Comparison of ENCODE assay signal across 1 cellular context in genomic region chr2:218264773-218265601, GRCh38.
TF ChIP-seq lines count a peak whose summit lies in the region.

No MANE protein-coding gene starts in this region.

TF ChIP-seq in IMR-90, 13 proteins besides CTCF, POLR2A, EP300 and RAD21:
- TF ChIP-seq ELK1 (IDR thresholded peaks at IDR 0.05; ENCODE audit: borderline replicate concordance, low read depth, low read length) (no peak), BHLHE40 (IDR thresholded peaks at IDR 0.05; ENCODE audit: low read depth, low read length) (no peak), SMC3 (IDR thresholded peaks at IDR 0.05; ENCODE audit: low read depth, low read length) (no peak), FOS (IDR thresholded peaks at IDR 0.05; ENCODE audit: low read depth, low read length) (no peak), CHD1 (IDR thresholded peaks at IDR 0.05; ENCODE audit: low read depth, low read length) (no peak), NFE2L2 (IDR thresholded peaks at IDR 0.05; ENCODE audit: low read depth, low read length) (no peak), MXI1 (IDR thresholded peaks at IDR 0.05; ENCODE audit: borderline replicate concordance, low read depth, low read length) (no peak), MAFK (IDR thresholded peaks at IDR 0.05; ENCODE audit: low read depth, low read length) (no peak), MAZ (IDR thresholded peaks at IDR 0.05; ENCODE audit: borderline replicate concordance, low read depth, low read length) (no peak), CEBPB (IDR thresholded peaks at IDR 0.05; ENCODE audit: low read depth, low read length) (no peak), RFX5 (IDR thresholded peaks at IDR 0.05; ENCODE audit: low read depth, low read length) (no peak), USF2 (IDR thresholded peaks at IDR 0.05; ENCODE audit: low read depth, low read length) (no peak), RCOR1 (IDR thresholded peaks at IDR 0.05; ENCODE audit: insufficient replicate concordance, low read length) (no peak)
